Comparison of ENCODE assay signal across 20 cellular contexts in genomic region chr2:65379168-65379672, GRCh38. TPM values are rescaled to one million over a fixed set of nuclear protein-coding genes. Genes with fewer than 3 reads are reported as not detected.
DNase-seq lines count a peak whose midpoint lies in the region; ATAC-seq, FAIRE-seq and TF ChIP-seq lines count a peak whose summit lies in the region.
"Had no signal": no experiment of that assay in that cellular context is flagged by ENCODE, and none has a peak within 500 bp of the region (broad histone marks: within the 10 kb centered on the region; RNA-seq: fewer than 3 reads in every experiment).

No MANE protein-coding gene starts in this region.

- intact Hi-C loops in colonic mucosa (cut with DNase I), result no loop called here
- intact Hi-C loops in CD4-positive, alpha-beta T cell (cut with DNase I, micrococcal nuclease), result no loop called here

- H3K36me3 Mint-ChIP-seq in type B pancreatic cell, result no peaks in the 10 kb centered on the region
- H3K36me3 Mint-ChIP-seq in CD4-positive, alpha-beta T cell (ENCODE audit: low read depth), result no peaks in the 10 kb centered on the region
- H3K36me3 Mint-ChIP-seq: IgD-negative memory B cell had no signal

- no peak overlapping the region for H3K18ac ChIP-seq in neuronal stem cell (ENCODE audit: low read length)

- H3K23ac ChIP-seq in neuronal stem cell (ENCODE audit: low read depth, low read length, poor library complexity), result no peak overlapping the region

- H4K20me1 ChIP-seq in BLaER1 (peaks cover 82% of the 10 kb centered on the region), OCI-LY1 (ENCODE audit: insufficient read depth, low read length) (no peaks in the 10 kb centered on the region)

- CTCF ChIA-PET in CD4-positive, alpha-beta T cell (lab: Charles Lee), result no interaction called here

- H3K4me2 ChIP-seq in BLaER1 (peak overlapping the region; percentile 61), OCI-LY1 (ENCODE audit: low read length) (no peak overlapping the region), neuronal stem cell (ENCODE audit: insufficient read depth, low read length, poor library complexity, severe bottlenecking) (no peak overlapping the region)

- H4K91ac ChIP-seq in neuronal stem cell (ENCODE audit: low read depth, low read length, poor library complexity), result no peak overlapping the region

- H3K79me1 ChIP-seq in neuronal stem cell (ENCODE audit: low read depth, low read length), result peaks cover 7% of the 10 kb centered on the region

- no peak overlapping the region for H4K8ac ChIP-seq in neuronal stem cell (ENCODE audit: low read depth, low read length)

- H2AFZ ChIP-seq in OCI-LY1 (ENCODE audit: low read length) (no peak overlapping the region), neuronal stem cell (ENCODE audit: low read length) (no peak overlapping the region)

- DNase-seq in colonic mucosa (no peak), small intestine (no peak), type B pancreatic cell (ENCODE audit: extremely low spot score, unreplicated experiment) (no peak), SW480 (ENCODE audit: low spot score) (no peak), neuronal stem cell (ENCODE audit: low spot score) (no peak)
- no peak for DNase-seq in CD4-positive, alpha-beta T cell
- DNase-seq: DMS79, H7, Kasumi-1, NCI-H1417, NCI-H187, NCI-H2107, NCI-H446 treated with DMSO at 0.1 percent for 48 hours, NCI-H69, SHP77, T-helper 17 cell had no signal

- H3K4me1 ChIP-seq in BLaER1, result peaks cover 80% of the 10 kb centered on the region
- H3K4me1 ChIP-seq in OCI-LY1 (ENCODE audit: insufficient read depth, low read length, severe bottlenecking), result peaks cover 79% of the 10 kb centered on the region
- H3K4me1 ChIP-seq in colonic mucosa, result peaks cover 20% of the 10 kb centered on the region
- peaks cover 21 to 35% of the 10 kb centered on the region in 2 donors for H3K4me1 ChIP-seq in small intestine (ENCODE audit: control insufficient read depth in 2 of 2, insufficient read depth in 1 of 2, low read depth in 1 of 2, low read length in 1 of 2)
- peaks cover 3 to 17% of the 10 kb centered on the region in 2 donors for H3K4me1 ChIP-seq in neuronal stem cell (ENCODE audit: control insufficient read depth in 2 of 2, insufficient read depth in 1 of 2, low read depth in 1 of 2, low read length in 2 of 2)

- TF ChIP-seq CTCF in OCI-LY1 (IDR thresholded peaks at IDR 0.05; ENCODE audit: low read length) (no peak), colonic mucosa (IDR thresholded peaks at IDR 0.05) (no peak), type B pancreatic cell (conservative IDR thresholded peaks at IDR 0.05) (no peak)
- TF ChIP-seq CTCF in CD4-positive, alpha-beta T cell (IDR thresholded peaks at IDR 0.05), result no peak

- no peak overlapping the region for H3K4me3 Mint-ChIP-seq in type B pancreatic cell
- no peak overlapping the region for H3K4me3 Mint-ChIP-seq in CD4-positive, alpha-beta T cell
- H3K4me3 Mint-ChIP-seq: IgD-negative memory B cell, T-helper 17 cell had no signal

- no peaks in the 10 kb centered on the region for H3F3A ChIP-seq in OCI-LY1 (ENCODE audit: insufficient read depth, low read length)

- no peak overlapping the region for H2BK15ac ChIP-seq in neuronal stem cell (ENCODE audit: low read length)

- peaks cover 63% of the 10 kb centered on the region for H3K4me1 Mint-ChIP-seq in type B pancreatic cell (ENCODE audit: unreplicated experiment)
- peaks cover 22% of the 10 kb centered on the region for H3K4me1 Mint-ChIP-seq in CD4-positive, alpha-beta T cell (ENCODE audit: low read depth)

- ATAC-seq in CD4-positive, alpha-beta T cell (ENCODE audit: poor library complexity), result no peak
- ATAC-seq: T-helper 17 cell had no signal

- no peak overlapping the region for H2BK5ac ChIP-seq in neuronal stem cell (ENCODE audit: low read length)

- no peak overlapping the region for H3K4ac ChIP-seq in neuronal stem cell (ENCODE audit: low read length)

- no peaks in the 10 kb centered on the region for H3K9me3 ChIP-seq in BLaER1
- no peaks in the 10 kb centered on the region for H3K9me3 ChIP-seq in OCI-LY1 (ENCODE audit: low read length)
- no peaks in the 10 kb centered on the region for H3K9me3 ChIP-seq in colonic mucosa
- no peaks in the 10 kb centered on the region for H3K9me3 ChIP-seq in small intestine (ENCODE audit: control insufficient read depth, low read depth)
- no peaks in the 10 kb centered on the region for H3K9me3 ChIP-seq in neuronal stem cell (replicated peaks in 1 of 2; ENCODE audit: control insufficient read depth in 2 of 2, insufficient read depth in 1 of 2, low read depth in 1 of 2, low read length in 2 of 2)
- H3K9me3 ChIP-seq in CD4-positive, alpha-beta T cell (ENCODE audit: control insufficient read depth, low read length), result no peaks in the 10 kb centered on the region

- no peaks in the 10 kb centered on the region for H3K9me3 Mint-ChIP-seq in type B pancreatic cell
- H3K9me3 Mint-ChIP-seq in CD4-positive, alpha-beta T cell, result no peaks in the 10 kb centered on the region
- H3K9me3 Mint-ChIP-seq: IgD-negative memory B cell had no signal

- H3K9me2 ChIP-seq in OCI-LY1 (ENCODE audit: low read depth, low read length), result no peaks in the 10 kb centered on the region

- H3K4me3 ChIP-seq in BLaER1, result no peak overlapping the region
- no peak overlapping the region for H3K4me3 ChIP-seq in OCI-LY1 (ENCODE audit: low read depth, low read length, poor library complexity, severe bottlenecking)
- no peak overlapping the region for H3K4me3 ChIP-seq in colonic mucosa
- H3K4me3 ChIP-seq in small intestine (ENCODE audit: low read depth in 1 of 2, low read length in 2 of 2), result no peak overlapping the region
- no peak overlapping the region for H3K4me3 ChIP-seq in neuronal stem cell (ENCODE audit: low read length in 2 of 2)

- H3K27ac Mint-ChIP-seq in type B pancreatic cell, result no peak overlapping the region
- H3K27ac Mint-ChIP-seq in CD4-positive, alpha-beta T cell, result no peak overlapping the region
- H3K27ac Mint-ChIP-seq: IgD-negative memory B cell, T-helper 17 cell had no signal

- FAIRE-seq in small intestine (lab: Jason Lieb, UNC), result no peak
- FAIRE-seq: HTR-8/SVneo had no signal

- no peaks in the 10 kb centered on the region for H3K27me3 Mint-ChIP-seq in type B pancreatic cell
- peaks cover 5% of the 10 kb centered on the region for H3K27me3 Mint-ChIP-seq in CD4-positive, alpha-beta T cell
- H3K27me3 Mint-ChIP-seq: T-helper 17 cell had no signal

- 85 to 94% (median 86%) methylated on average over 3 of the region's 3 CpGs for WGBS in small intestine, 3 donors
- WGBS in neuronal stem cell (ENCODE audit: extremely low coverage in 2 of 2, insufficient read length in 2 of 2, insufficient replicate concordance in 1 of 2), 2 donors, result no CpG with 5 or more reads among the region's 3 CpGs

- no peaks in the 10 kb centered on the region for H3K36me3 ChIP-seq in BLaER1
- H3K36me3 ChIP-seq in OCI-LY1 (ENCODE audit: insufficient read depth, low read length), result peaks cover 25% of the 10 kb centered on the region
- no peaks in the 10 kb centered on the region for H3K36me3 ChIP-seq in colonic mucosa
- H3K36me3 ChIP-seq in small intestine (ENCODE audit: control insufficient read depth in 2 of 2, insufficient read depth in 2 of 2, low read length in 2 of 2), result no peaks in the 10 kb centered on the region
- H3K36me3 ChIP-seq in neuronal stem cell (replicated peaks in 1 of 2; ENCODE audit: control insufficient read depth in 2 of 2, insufficient read depth in 2 of 2, low read length in 2 of 2), result peaks cover 3 to 27% of the 10 kb centered on the region in 2 donors

- H3K27me3 ChIP-seq in BLaER1 (no peaks in the 10 kb centered on the region), OCI-LY1 (ENCODE audit: insufficient read depth, low read length) (no peaks in the 10 kb centered on the region), colonic mucosa (no peaks in the 10 kb centered on the region), small intestine (ENCODE audit: control insufficient read depth in 2 of 2, insufficient read depth in 2 of 2, low read length in 2 of 2) (no peaks in the 10 kb centered on the region), neuronal stem cell (ENCODE audit: control insufficient read depth in 3 of 3, insufficient read depth in 3 of 3, low read depth in 1 of 3, low read length in 3 of 3) (no peaks in the 10 kb centered on the region)
- H3K27me3 ChIP-seq in CD4-positive, alpha-beta T cell (ENCODE audit: control insufficient read depth, insufficient read depth, low read length), result no peaks in the 10 kb centered on the region

- H3K79me2 ChIP-seq in OCI-LY1 (ENCODE audit: insufficient read depth, low read length), result peaks cover 9% of the 10 kb centered on the region; the same call in 1 of the 2 replicates

- H2AK5ac ChIP-seq in neuronal stem cell (ENCODE audit: low read depth, low read length), result no peak overlapping the region

- POLR2A ChIA-PET in CD4-positive, alpha-beta T cell (lab: Charles Lee), result no interaction called here

- no peak overlapping the region for H2BK120ac ChIP-seq in neuronal stem cell (ENCODE audit: low read depth, low read length)

- H3K14ac ChIP-seq in neuronal stem cell (ENCODE audit: low read length), result no peak overlapping the region

- H3K9ac ChIP-seq in BLaER1 (no peak overlapping the region), OCI-LY1 (ENCODE audit: low read length) (no peak overlapping the region), colonic mucosa (ENCODE audit: low read depth in 2 of 2, low read length in 2 of 2) (no peak overlapping the region), neuronal stem cell (ENCODE audit: low read depth, low read length, poor library complexity) (no peak overlapping the region)

- H3K27ac ChIP-seq in BLaER1, result no peak overlapping the region
- peak overlapping the region; percentile 14 for H3K27ac ChIP-seq in OCI-LY1 (ENCODE audit: low read depth, low read length, poor library complexity, severe bottlenecking)
- peak overlapping the region; percentile 14 for H3K27ac ChIP-seq in colonic mucosa
- H3K27ac ChIP-seq in small intestine (ENCODE audit: low read depth in 1 of 2, low read length in 1 of 2), result peak overlapping the region; percentile 0 to 88
- H3K27ac ChIP-seq in neuronal stem cell (replicated peaks; ENCODE audit: low read length), result no peak overlapping the region
- no peak overlapping the region for H3K27ac ChIP-seq in CD4-positive, alpha-beta T cell (ENCODE audit: low read depth, low read length)

- H2BK12ac ChIP-seq in neuronal stem cell (ENCODE audit: low read length), result no peak overlapping the region

RNA-seq across cellular contexts. Expression of gene SPRED2, which starts 53.2 kb away (rescaled TPM):
- 10 to 100 TPM; 36.9 to 47.8 TPM for total RNA-seq in colonic mucosa
- polyA plus RNA-seq in small intestine, result 10 to 100 TPM; 10.7 to 23.5 (median 14.8) TPM
- total RNA-seq in type B pancreatic cell (ENCODE audit: low replicate concordance), result 38.9 and 43.0 TPM in 2 replicates
- 27.8 TPM for polyA plus RNA-seq in neuronal stem cell (2013, experiment 1 of 2)
- 28.2 TPM for polyA plus RNA-seq in neuronal stem cell (2013, experiment 2 of 2)
- 1 to 10 TPM; 2.5 to 2.8 TPM for total RNA-seq in CD4-positive, alpha-beta T cell

Comparison
In these comparisons a context has a peak if more than half of its experiments do, and no peak if none do; other contexts are left out.
1. H3K27ac ChIP-seq: peak in OCI-LY1 (single experiment), colonic mucosa (single experiment) and small intestine (2 of 2); none in BLaER1 (single experiment), neuronal stem cell (single experiment) and CD4-positive, alpha-beta T cell (single experiment).
2. RNA of gene SPRED2, which starts 53.2 kb away (total RNA-seq): 36.9 to 47.8 TPM in colonic mucosa and 38.9 to 43.0 TPM in type B pancreatic cell; 2.5 to 2.8 TPM in CD4-positive, alpha-beta T cell; every median in the first group is over 4 times any median in the second.